Comparison of ENCODE assay signal across 21 cellular contexts in the genomic region with DNA sequence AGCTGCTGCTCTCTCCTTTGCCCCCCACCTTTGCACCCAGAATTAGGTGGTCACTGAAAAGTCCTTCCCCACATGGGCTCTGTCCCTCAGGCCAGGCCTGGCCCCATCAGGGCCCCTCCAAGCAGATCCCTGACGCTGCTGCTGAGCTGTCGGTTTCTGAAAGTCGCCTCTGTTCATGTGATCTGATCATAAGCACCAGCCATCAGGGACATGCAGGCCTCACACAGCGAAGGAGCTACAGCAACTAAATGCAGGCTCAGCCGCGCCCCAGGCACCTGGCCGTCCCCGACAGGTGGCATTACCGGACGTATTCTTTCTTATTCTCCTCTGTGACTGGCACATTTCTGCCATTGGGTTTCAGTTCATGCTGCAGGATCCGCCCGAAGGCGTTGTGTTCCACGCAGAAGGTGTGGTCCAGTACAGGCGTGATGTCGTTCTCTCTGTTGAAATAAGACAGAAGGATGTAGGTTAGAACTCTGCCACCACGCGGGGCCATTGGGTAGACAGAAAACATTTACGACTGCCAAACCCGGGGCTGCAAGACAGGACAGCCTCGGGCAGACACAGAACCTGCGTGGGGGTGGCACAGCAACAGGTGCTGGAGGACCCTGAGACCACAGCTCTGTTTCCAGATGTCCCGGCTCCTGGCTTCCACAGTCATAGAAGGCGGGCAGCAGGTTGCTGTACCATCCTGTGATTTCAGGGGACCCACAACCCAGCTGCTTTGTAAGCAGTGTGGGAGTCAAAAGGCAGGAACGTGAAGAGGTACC.
"Had no signal": no experiment of that assay in that cellular context is flagged by ENCODE, and none has a peak within 500 bp of the region (broad histone marks: within the 10 kb centered on the region; RNA-seq: fewer than 3 reads in every experiment).

No MANE protein-coding gene starts in this region.

- H2AFZ ChIP-seq: parathyroid adenoma had no signal

- H3K9me3 ChIP-seq: colonic mucosa, esophagus squamous epithelium, neutrophil, thyroid gland had no signal

- H3K9ac ChIP-seq: parathyroid adenoma had no signal

- H3K4me3 ChIP-seq: colonic mucosa, esophagus squamous epithelium, thyroid gland had no signal

- FAIRE-seq: endothelial cell of umbilical vein had no signal

- H3K27me3 Mint-ChIP-seq: activated B cell treated with CpG ODN at 0.5 μM for 24 hours; brain; memory B cell; naive thymus-derived CD8-positive, alpha-beta T cell had no signal

- DNase-seq: activated B cell treated with CpG ODN at 0.5 μM for 24 hours; activated CD4-positive, alpha-beta T cell treated with anti-CD3 and anti-CD28 coated beads for 48 hours; activated naive CD4-positive, alpha-beta T cell treated with anti-CD3 and anti-CD28 coated beads for 36 hours; amniotic stem cell; central memory CD4-positive, alpha-beta T cell; colonic mucosa; effector CD4-positive, alpha-beta T cell; esophagus squamous epithelium; hippocampal formation; left ventricle myocardium superior; naive thymus-derived CD8-positive, alpha-beta T cell; stimulated activated CD4-positive, alpha-beta T cell treated with anti-CD3 and anti-CD28 coated beads, Interleukin-12 subunit alpha, Interleukin-12 subunit beta, amount 100 ng/mL, for 4 hours; stimulated activated CD4-positive, alpha-beta T cell treated with anti-CD3 and anti-CD28 coated beads, Interleukin-2, amount 100 ng/mL, for 24 hours; T-helper 2 cell; thyroid gland had no signal

- H3K27ac Mint-ChIP-seq: activated B cell treated with CpG ODN at 0.5 μM for 24 hours; activated T-helper 2 cell treated with anti-CD3 and anti-CD28 coated beads, Interferon-gamma antibody, Interleukin-2, Interleukin-4, amounts not matched to agents 10 μg/mL and 5 μg/mL and 100 μg/mL, durations not matched to agents 14 hours and 24 hours and 36 hours; memory B cell had no signal

- H3K27ac ChIP-seq: colonic mucosa, esophagus squamous epithelium, neutrophil, parathyroid adenoma, thyroid gland had no signal

- H3K4me1 ChIP-seq: colonic mucosa, parathyroid adenoma, thyroid gland had no signal

- H3K4me3 Mint-ChIP-seq: activated B cell treated with CpG ODN at 0.5 μM for 24 hours; activated naive CD4-positive, alpha-beta T cell treated with anti-CD3 and anti-CD28 coated beads for 36 hours; brain; memory B cell; naive thymus-derived CD8-positive, alpha-beta T cell had no signal

- H3K79me2 ChIP-seq: parathyroid adenoma had no signal

- H3K4me1 Mint-ChIP-seq: activated B cell treated with CpG ODN at 0.5 μM for 24 hours, memory B cell had no signal

- H3K9me3 Mint-ChIP-seq: activated B cell treated with CpG ODN at 0.5 μM for 24 hours; activated naive CD4-positive, alpha-beta T cell treated with anti-CD3 and anti-CD28 coated beads for 36 hours; activated T-helper 2 cell treated with anti-CD3 and anti-CD28 coated beads, Interferon-gamma antibody, Interleukin-2, Interleukin-4, amounts not matched to agents 10 μg/mL and 5 μg/mL and 100 μg/mL, durations not matched to agents 14 hours and 24 hours and 36 hours; brain; memory B cell; naive thymus-derived CD8-positive, alpha-beta T cell had no signal

- H3K27me3 ChIP-seq: colonic mucosa, esophagus squamous epithelium, neutrophil, thyroid gland had no signal
